11 cellular contexts compared by ENCODE assay signal in the genomic region with DNA sequence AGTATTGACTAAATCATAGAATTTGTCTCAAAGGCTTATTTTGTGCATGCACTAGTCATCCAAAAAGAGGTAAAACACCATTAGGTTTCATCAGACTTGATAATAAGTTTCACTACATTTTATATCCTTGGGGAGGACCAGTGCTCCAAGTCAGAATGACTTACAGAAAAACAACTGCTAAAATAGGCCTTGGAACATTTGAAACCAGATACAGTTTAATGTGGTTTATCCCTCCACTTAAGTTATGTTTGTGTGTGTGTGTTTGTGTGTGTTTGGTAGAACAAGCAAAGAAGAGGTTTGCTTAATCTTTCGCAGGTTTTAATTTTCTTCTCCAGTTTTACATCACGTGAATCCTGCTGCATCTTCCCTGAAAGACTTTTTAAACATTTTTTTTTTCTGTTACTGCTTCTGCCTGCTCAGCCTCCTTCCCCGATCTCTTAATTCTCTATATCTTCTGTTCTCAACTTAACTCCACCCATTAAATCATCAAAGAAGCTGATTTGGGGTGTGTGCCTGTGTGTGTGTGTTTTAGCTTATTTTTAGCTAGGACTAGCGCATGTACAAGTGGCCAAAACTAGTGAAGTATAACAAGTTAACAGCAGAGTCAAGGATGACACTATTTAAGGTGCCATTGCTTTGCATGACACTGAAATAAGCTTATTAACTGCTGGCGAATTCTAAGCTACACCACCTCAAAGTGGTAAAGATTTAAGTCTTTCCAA.
A peak's percentile ranks its signal among the peaks of the same experiment; 100 is the strongest.
DNase-seq lines count a peak whose midpoint lies in the region; ATAC-seq, FAIRE-seq and TF ChIP-seq lines count a peak whose summit lies in the region.
"Had no signal": no experiment of that assay in that cellular context is flagged by ENCODE, and none has a peak within 500 bp of the region (broad histone marks: within the 10 kb centered on the region; RNA-seq: fewer than 3 reads in every experiment).

No MANE protein-coding gene starts in this region.

- no peaks in the 10 kb centered on the region for H3K36me3 Mint-ChIP-seq in Calu3 (ENCODE audit: insufficient read depth, unreplicated experiment)

- peaks cover 6% of the 10 kb centered on the region for H3K4me1 Mint-ChIP-seq in Calu3 (ENCODE audit: low read depth, unreplicated experiment)

- intact Hi-C loops in Calu3 (cut with micrococcal nuclease; ENCODE audit: unreplicated experiment): no loop called here
- intact Hi-C loops in pancreas (cut with DNase I): no loop called here

- no peak overlapping the region for H3K4me3 ChIP-seq in pancreas
- H3K4me3 ChIP-seq: esophagus squamous epithelium, SK-N-MC had no signal

- WGBS in pancreas, 2 donors: 77 to 87% methylated on average over 5 of the region's 5 CpGs

- TF ChIP-seq CTCF in Calu3 (IDR thresholded peaks at IDR 0.05; ENCODE audit: unreplicated experiment) (no peak), pancreas (IDR thresholded peaks at IDR 0.05) (no peak)

- FAIRE-seq in pancreas (lab: Jason Lieb, UNC): no peak

- no peaks in the 10 kb centered on the region for H3K36me3 ChIP-seq in pancreas
- H3K36me3 ChIP-seq: esophagus squamous epithelium, neutrophil had no signal

- DNase-seq in Calu3 (no peak), pancreas (no peak), SW480 (ENCODE audit: low spot score) (no peak)
- DNase-seq in stimulated activated naive CD4-positive, alpha-beta T cell (lab: John Stamatoyannopoulos, UW): no peak
- DNase-seq: esophagus squamous epithelium had no signal

- no peaks in the 10 kb centered on the region for H3K4me1 ChIP-seq in pancreas

- ATAC-seq in GM21367 (IDR thresholded peaks at IDR 0.05; ENCODE audit: unreplicated experiment) (peak; percentile 57), HG03139 (IDR thresholded peaks at IDR 0.05; ENCODE audit: unreplicated experiment) (peak; percentile 41), pancreas (no peak), HG03280 (IDR thresholded peaks at IDR 0.05; ENCODE audit: unreplicated experiment) (no peak)

- no peaks in the 10 kb centered on the region for H3K9me3 Mint-ChIP-seq in Calu3 (ENCODE audit: low read depth, unreplicated experiment)

- H3K27ac Mint-ChIP-seq in Calu3 (ENCODE audit: unreplicated experiment): peak overlapping the region; percentile 61

- CTCF ChIA-PET in Calu3 (lab: Charles Lee): no interaction called here

- no peaks in the 10 kb centered on the region for H3K27me3 ChIP-seq in pancreas
- H3K27me3 ChIP-seq: esophagus squamous epithelium, neutrophil had no signal

- H3K4me3 Mint-ChIP-seq in Calu3 (ENCODE audit: low read depth, unreplicated experiment): peak overlapping the region; percentile 32

- H3K27ac ChIP-seq in cingulate gyrus (ENCODE audit: low read depth, low read length) (peak overlapping the region; percentile 21), pancreas (no peak overlapping the region)
- H3K27ac ChIP-seq: esophagus squamous epithelium, neutrophil, SK-N-MC had no signal

- no peaks in the 10 kb centered on the region for H3K27me3 Mint-ChIP-seq in Calu3 (ENCODE audit: unreplicated experiment)

- no TSS peak for BruUV-seq in Calu3 (replicated peaks; lab: Mats Ljungman, UMichigan)

- H3K9me3 ChIP-seq in pancreas: no peaks in the 10 kb centered on the region
- H3K9me3 ChIP-seq: esophagus squamous epithelium, neutrophil had no signal

Comparison
In these comparisons a context has a peak if more than half of its experiments do, and no peak if none do; other contexts are left out.
1. ATAC-seq: peak in GM21367 (single experiment) and HG03139 (single experiment); none in pancreas (0 of 4) and HG03280 (single experiment).